8 cellular contexts compared by ENCODE assay signal in the genomic region with DNA sequence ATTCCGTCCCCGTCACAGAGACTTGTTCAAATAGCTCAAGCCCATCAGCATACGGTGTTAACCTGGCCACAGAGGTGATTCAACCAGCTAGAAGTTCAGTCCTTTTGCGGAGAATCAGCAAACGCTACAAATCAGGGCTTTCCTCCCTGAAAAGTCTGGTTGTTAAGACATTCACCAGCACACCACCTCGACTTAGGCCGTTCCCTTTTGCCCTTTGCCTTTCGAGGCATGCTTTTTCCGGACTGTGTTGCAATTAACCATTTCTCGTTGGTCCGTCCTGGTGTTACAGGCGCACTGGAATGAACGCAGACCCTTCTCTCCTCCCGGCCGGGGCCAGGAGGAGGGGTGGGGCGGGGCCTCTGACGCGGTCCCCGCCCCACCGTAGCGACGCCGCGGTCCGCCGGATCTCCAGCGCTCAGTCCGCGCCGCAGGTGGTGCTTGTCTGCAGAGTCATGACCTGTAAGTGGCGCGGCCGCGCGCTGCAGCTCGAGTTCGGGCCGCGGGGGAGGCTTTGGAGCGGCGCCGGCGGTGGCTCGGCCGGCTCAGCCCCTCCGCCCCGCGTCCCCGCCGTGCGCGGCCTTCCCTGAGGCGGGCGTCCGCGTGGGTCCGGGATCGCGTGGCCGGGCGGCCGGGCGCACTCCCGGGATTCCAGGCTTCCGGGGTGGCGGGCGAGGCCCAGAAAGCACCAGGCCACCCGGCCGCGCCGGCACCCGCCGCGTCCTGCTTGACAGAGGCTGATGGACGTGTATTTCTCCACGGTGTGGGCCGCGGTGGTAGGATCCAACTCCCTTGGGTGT. TPM values are rescaled to one million over a fixed set of nuclear protein-coding genes. Genes with fewer than 3 reads are reported as not detected.
DNase-seq lines count a peak whose midpoint lies in the region; ATAC-seq and TF ChIP-seq lines count a peak whose summit lies in the region.

A gene with protein sequence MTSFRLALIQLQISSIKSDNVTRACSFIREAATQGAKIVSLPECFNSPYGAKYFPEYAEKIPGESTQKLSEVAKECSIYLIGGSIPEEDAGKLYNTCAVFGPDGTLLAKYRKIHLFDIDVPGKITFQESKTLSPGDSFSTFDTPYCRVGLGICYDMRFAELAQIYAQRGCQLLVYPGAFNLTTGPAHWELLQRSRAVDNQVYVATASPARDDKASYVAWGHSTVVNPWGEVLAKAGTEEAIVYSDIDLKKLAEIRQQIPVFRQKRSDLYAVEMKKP (plus strand): TSS at position 418 of the 797 bp plus-strand sequence. CDS start 35 bp downstream, at position 453.

- peak within 1 kb of the TSS; percentile 53 to 84 for H3K9ac ChIP-seq in liver (ENCODE audit: low read depth in 1 of 2, low read length in 2 of 2)

- under 1% methylated on average over 78 of the region's 78 CpGs for WGBS in liver

- no peak for TF ChIP-seq CTCF in liver (IDR thresholded peaks at IDR 0.05; ENCODE audit: low read depth, low read length, missing input control)

- TF ChIP-seq RAD21 in liver (IDR thresholded peaks at IDR 0.05) = peak; percentile 31 to 54

- no peaks in the 10 kb centered on the region for H3K27me3 ChIP-seq in liver (ENCODE audit: control insufficient read depth in 4 of 4, insufficient read depth in 4 of 4, low read length in 3 of 4)

- H3K4me1 ChIP-seq in liver (ENCODE audit: control insufficient read depth in 4 of 4, insufficient read depth in 4 of 4, low read length in 3 of 4) = peaks cover 7 to 68% (median 50%) of the 10 kb centered on the region in 4 donors

- peaks cover 0 to 3% (median under 1%) of the 10 kb centered on the region in 4 donors for H3K36me3 ChIP-seq in liver (ENCODE audit: control insufficient read depth in 4 of 4, insufficient read depth in 3 of 4, low read depth in 1 of 4, low read length in 3 of 4)

- H3K4me3 ChIP-seq in liver (ENCODE audit: low read depth in 1 of 3, low read length in 3 of 3) = peak within 1 kb of the TSS; percentile 58 to 91 (median 72)

- H3K9me3 ChIP-seq in liver (ENCODE audit: control insufficient read depth in 4 of 4, low read length in 3 of 4) = no peaks in the 10 kb centered on the region

- ATAC-seq in GM19324 (IDR thresholded peaks at IDR 0.05; ENCODE audit: low FRiP score, unreplicated experiment) (peak; percentile 95), HG03460 (IDR thresholded peaks at IDR 0.05; ENCODE audit: unreplicated experiment) (peak; percentile 89)

- peak in 12 of 14 donors; percentile 26 to 73 (median 52) for DNase-seq in C1 segment of cervical spinal cord (lab: John Stamatoyannopoulos, UW)
- peak; percentile 36 for DNase-seq in NCI-H748 treated with DMSO at 0.1 percent for 48 hours (lab: John Stamatoyannopoulos, UW)
- DNase-seq in activated CD4-positive, alpha-beta T cell treated with anti-CD3 and anti-CD28 coated beads, Interleukin-2, amount 50 U/mL, for 48 hours = peak; percentile 82 to 85
- peak; percentile 56 to 88 for DNase-seq in dermis microvascular lymphatic vessel endothelial cell (ENCODE audit: low read depth in 2 of 2)
- peak; percentile 82 for DNase-seq in stimulated activated CD4-positive, alpha-beta T cell treated with anti-CD3 and anti-CD28 coated beads, Interleukin-4, amount 100 ng/mL, for 24 hours

- peak within 1 kb of the TSS; percentile 59 to 90 for H3K27ac ChIP-seq in liver (ENCODE audit: low read depth in 1 of 2, low read length in 2 of 2)

TF ChIP-seq in liver, 16 proteins besides CTCF, POLR2A, EP300 and RAD21:
- TF ChIP-seq FOXA1 (IDR thresholded peaks at IDR 0.05) = no peak
- TF ChIP-seq FOXA2 (IDR thresholded peaks at IDR 0.05) = peak; percentile 44
- TF ChIP-seq TAF1 (conservative IDR thresholded peaks at IDR 0.05) = peak; percentile 63
- TF ChIP-seq RXRA (IDR thresholded peaks at IDR 0.05) = peak; percentile 89 to 93
- peak; percentile 78 for TF ChIP-seq YY1 (IDR thresholded peaks at IDR 0.05)
- TF ChIP-seq NR2F2 (IDR thresholded peaks at IDR 0.05) = peak; percentile 82
- TF ChIP-seq, protein P1, sequence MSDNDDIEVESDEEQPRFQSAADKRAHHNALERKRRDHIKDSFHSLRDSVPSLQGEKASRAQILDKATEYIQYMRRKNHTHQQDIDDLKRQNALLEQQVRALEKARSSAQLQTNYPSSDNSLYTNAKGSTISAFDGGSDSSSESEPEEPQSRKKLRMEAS (IDR thresholded peaks at IDR 0.05) = peak; percentile 90
- TF ChIP-seq, protein P2, sequence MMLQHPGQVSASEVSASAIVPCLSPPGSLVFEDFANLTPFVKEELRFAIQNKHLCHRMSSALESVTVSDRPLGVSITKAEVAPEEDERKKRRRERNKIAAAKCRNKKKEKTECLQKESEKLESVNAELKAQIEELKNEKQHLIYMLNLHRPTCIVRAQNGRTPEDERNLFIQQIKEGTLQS (IDR thresholded peaks at IDR 0.05) = no peak
- TF ChIP-seq GABPA (IDR thresholded peaks at IDR 0.05 in 1 of 2, conservative IDR thresholded peaks at IDR 0.05 in 1 of 2) = peak in 1 of 2 donors; percentile 50
- peak; percentile 62 to 70 for TF ChIP-seq JUND (IDR thresholded peaks at IDR 0.05)
- TF ChIP-seq, protein P3, sequence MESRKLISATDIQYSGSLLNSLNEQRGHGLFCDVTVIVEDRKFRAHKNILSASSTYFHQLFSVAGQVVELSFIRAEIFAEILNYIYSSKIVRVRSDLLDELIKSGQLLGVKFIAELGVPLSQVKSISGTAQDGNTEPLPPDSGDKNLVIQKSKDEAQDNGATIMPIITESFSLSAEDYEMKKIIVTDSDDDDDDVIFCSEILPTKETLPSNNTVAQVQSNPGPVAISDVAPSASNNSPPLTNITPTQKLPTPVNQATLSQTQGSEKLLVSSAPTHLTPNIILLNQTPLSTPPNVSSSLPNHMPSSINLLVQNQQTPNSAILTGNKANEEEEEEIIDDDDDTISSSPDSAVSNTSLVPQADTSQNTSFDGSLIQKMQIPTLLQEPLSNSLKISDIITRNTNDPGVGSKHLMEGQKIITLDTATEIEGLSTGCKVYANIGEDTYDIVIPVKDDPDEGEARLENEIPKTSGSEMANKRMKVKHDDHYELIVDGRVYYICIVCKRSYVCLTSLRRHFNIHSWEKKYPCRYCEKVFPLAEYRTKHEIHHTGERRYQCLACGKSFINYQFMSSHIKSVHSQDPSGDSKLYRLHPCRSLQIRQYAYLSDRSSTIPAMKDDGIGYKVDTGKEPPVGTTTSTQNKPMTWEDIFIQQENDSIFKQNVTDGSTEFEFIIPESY (IDR thresholded peaks at IDR 0.05) = peak; percentile 62
- TF ChIP-seq EGR1 (IDR thresholded peaks at IDR 0.05; ENCODE audit: low read depth in 2 of 2) = peak; percentile 44 to 52
- TF ChIP-seq HNF4G (IDR thresholded peaks at IDR 0.05) = peak; percentile 73
- TF ChIP-seq SP1 (IDR thresholded peaks at IDR 0.05) = peak; percentile 94
- peak; percentile 86 to 92 for TF ChIP-seq HNF4A (conservative IDR thresholded peaks at IDR 0.05)
- TF ChIP-seq, protein P4, sequence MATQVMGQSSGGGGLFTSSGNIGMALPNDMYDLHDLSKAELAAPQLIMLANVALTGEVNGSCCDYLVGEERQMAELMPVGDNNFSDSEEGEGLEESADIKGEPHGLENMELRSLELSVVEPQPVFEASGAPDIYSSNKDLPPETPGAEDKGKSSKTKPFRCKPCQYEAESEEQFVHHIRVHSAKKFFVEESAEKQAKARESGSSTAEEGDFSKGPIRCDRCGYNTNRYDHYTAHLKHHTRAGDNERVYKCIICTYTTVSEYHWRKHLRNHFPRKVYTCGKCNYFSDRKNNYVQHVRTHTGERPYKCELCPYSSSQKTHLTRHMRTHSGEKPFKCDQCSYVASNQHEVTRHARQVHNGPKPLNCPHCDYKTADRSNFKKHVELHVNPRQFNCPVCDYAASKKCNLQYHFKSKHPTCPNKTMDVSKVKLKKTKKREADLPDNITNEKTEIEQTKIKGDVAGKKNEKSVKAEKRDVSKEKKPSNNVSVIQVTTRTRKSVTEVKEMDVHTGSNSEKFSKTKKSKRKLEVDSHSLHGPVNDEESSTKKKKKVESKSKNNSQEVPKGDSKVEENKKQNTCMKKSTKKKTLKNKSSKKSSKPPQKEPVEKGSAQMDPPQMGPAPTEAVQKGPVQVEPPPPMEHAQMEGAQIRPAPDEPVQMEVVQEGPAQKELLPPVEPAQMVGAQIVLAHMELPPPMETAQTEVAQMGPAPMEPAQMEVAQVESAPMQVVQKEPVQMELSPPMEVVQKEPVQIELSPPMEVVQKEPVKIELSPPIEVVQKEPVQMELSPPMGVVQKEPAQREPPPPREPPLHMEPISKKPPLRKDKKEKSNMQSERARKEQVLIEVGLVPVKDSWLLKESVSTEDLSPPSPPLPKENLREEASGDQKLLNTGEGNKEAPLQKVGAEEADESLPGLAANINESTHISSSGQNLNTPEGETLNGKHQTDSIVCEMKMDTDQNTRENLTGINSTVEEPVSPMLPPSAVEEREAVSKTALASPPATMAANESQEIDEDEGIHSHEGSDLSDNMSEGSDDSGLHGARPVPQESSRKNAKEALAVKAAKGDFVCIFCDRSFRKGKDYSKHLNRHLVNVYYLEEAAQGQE (IDR thresholded peaks at IDR 0.05) = peak; percentile 91

RNA-seq across cellular contexts. Expression of the gene that starts here (rescaled TPM):
- total RNA-seq in dermis microvascular lymphatic vessel endothelial cell (9.4 TPM in 2 replicates), liver (10 to 100 TPM; 32.4 to 49.2 TPM)
- polyA plus RNA-seq in liver = 100 to 1,000 TPM in 1 of 2 donors, 10 to 100 TPM in 1; 61.4 to 243 TPM

Comparison
In these comparisons a context has a peak if more than half of its experiments do, and no peak if none do; other contexts are left out.
1. Peak in every context shown above with its lines: DNase-seq, ATAC-seq, H3K4me3 ChIP-seq and H3K27ac ChIP-seq.